Comparison of ENCODE assay signal across 8 cellular contexts in genomic region chr1:28928306-28928987, GRCh38. TPM values are rescaled to one million over a fixed set of nuclear protein-coding genes. Genes with fewer than 3 reads are reported as not detected.
DNase-seq lines count a peak whose midpoint lies in the region; ATAC-seq and TF ChIP-seq lines count a peak whose summit lies in the region.

No MANE protein-coding gene starts in this region.

- 12 to 37% (median 31%) methylated on average over 2 of the region's 2 CpGs for WGBS in stomach, 5 donors

- H3K4me1 ChIP-seq in iPS-20b (ENCODE audit: insufficient read depth, low read length) (peaks cover 17% of the 10 kb centered on the region), stomach (peaks cover 16 to 37% (median 25%) of the 10 kb centered on the region in 4 donors)

- H3K27me3 ChIP-seq in iPS-20b (ENCODE audit: insufficient read depth, low read length) (no peaks in the 10 kb centered on the region), stomach (no peaks in the 10 kb centered on the region)

- peak overlapping the region; percentile 37; the same call in 1 of the 2 replicates for H3K9ac ChIP-seq in iPS-20b (ENCODE audit: low read depth, low read length)

- H3K36me3 Mint-ChIP-seq in activated T-cell treated with anti-CD3 and anti-CD28 coated beads, Interleukin-2, amount 50 U/mL, for 24 hours (ENCODE audit: low read depth) = peaks cover 3% of the 10 kb centered on the region

- H3K27me3 Mint-ChIP-seq in activated T-cell treated with anti-CD3 and anti-CD28 coated beads, Interleukin-2, amount 50 U/mL, for 24 hours = no peaks in the 10 kb centered on the region

- TF ChIP-seq EP300 in stomach (IDR thresholded peaks at IDR 0.05) = no peak

- H3K27ac ChIP-seq in iPS-20b (ENCODE audit: low read length) (peak overlapping the region; percentile 32), stomach (peak overlapping the region in 4 of 5 donors; percentile 47 to 78 (median 62))

- H3K9me3 ChIP-seq in iPS-20b (ENCODE audit: insufficient read depth, low read depth, low read length) (no peaks in the 10 kb centered on the region), stomach (no peaks in the 10 kb centered on the region)

- TF ChIP-seq CTCF in stomach (IDR thresholded peaks at IDR 0.05) = no peak

- H3K36me3 ChIP-seq in iPS-20b (ENCODE audit: insufficient read depth, low read depth, low read length) = no peaks in the 10 kb centered on the region
- no peaks in the 10 kb centered on the region for H3K36me3 ChIP-seq in stomach

- peak overlapping the region; percentile 89 for H3K27ac Mint-ChIP-seq in activated T-cell treated with anti-CD3 and anti-CD28 coated beads, Interleukin-2, amount 50 U/mL, for 24 hours

- H3K4me3 ChIP-seq in iPS-20b (ENCODE audit: low read length) = no peak overlapping the region
- no peak overlapping the region for H3K4me3 ChIP-seq in stomach

- H3K4me3 Mint-ChIP-seq in activated T-cell treated with anti-CD3 and anti-CD28 coated beads, Interleukin-2, amount 50 U/mL, for 24 hours = peak overlapping the region; percentile 63

- ATAC-seq in GM21529 (IDR thresholded peaks at IDR 0.05; ENCODE audit: unreplicated experiment) (no peak), GM19467 (IDR thresholded peaks at IDR 0.05; ENCODE audit: unreplicated experiment) (no peak)

- intact Hi-C loops in stomach (cut with DNase I; ENCODE audit: low total_unique reads) = no loop called here

- no peak for DNase-seq in activated T-cell treated with anti-CD3 and anti-CD28 coated beads, Interleukin-2, amount 50 U/mL, for 24 hours
- no peak for DNase-seq in activated T-cell treated with anti-CD3 and anti-CD28 coated beads, Interleukin-2, amount 50 U/mL, for 1 hour
- DNase-seq in SW480 (ENCODE audit: low spot score) (peak; percentile 48), stomach (no peak), pons (ENCODE audit: low spot score) (no peak)

- peaks cover 68% of the 10 kb centered on the region for H3K4me1 Mint-ChIP-seq in activated T-cell treated with anti-CD3 and anti-CD28 coated beads, Interleukin-2, amount 50 U/mL, for 24 hours (ENCODE audit: low read depth)

- H3K9me3 Mint-ChIP-seq in activated T-cell treated with anti-CD3 and anti-CD28 coated beads, Interleukin-2, amount 50 U/mL, for 24 hours = no peaks in the 10 kb centered on the region

- no peak for TF ChIP-seq POLR2A in stomach (IDR thresholded peaks at IDR 0.05)

RNA-seq across cellular contexts. Expression of gene EPB41, which starts 14.1 kb away (rescaled TPM):
- 100 to 1,000 TPM in 1 of 5 donors, 10 to 100 TPM in 4; 40.3 to 112 (median 59.5) TPM for total RNA-seq in stomach
- polyA plus RNA-seq in stomach = 10 to 100 TPM in 2 of 3 donors, 1 to 10 TPM in 1; 6.4 to 17.3 (median 12.2) TPM
